24 cellular contexts compared by ENCODE assay signal in the genomic region with DNA sequence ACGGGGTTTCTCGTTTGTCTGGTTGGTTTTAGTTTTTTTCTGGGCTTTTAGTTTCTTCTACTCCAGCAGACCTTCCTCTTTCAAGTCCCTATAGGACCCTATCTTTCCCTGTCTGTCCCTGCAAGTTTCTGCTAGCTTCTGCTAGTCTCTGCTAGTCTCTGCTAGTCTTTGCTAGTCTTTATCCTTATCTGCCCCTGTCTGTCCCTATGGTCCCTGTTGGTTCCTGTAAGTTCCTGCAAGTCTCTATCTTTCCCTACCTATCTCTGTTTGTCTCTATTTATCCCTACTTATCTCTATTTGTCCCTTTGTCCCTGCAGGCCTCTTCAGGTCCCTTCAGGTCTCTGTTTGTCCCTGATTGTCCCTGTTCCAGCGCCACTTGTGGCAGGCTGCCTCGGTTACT.
"Had no signal": no experiment of that assay in that cellular context is flagged by ENCODE, and none has a peak within 500 bp of the region (broad histone marks: within the 10 kb centered on the region; RNA-seq: fewer than 3 reads in every experiment).

No MANE protein-coding gene starts in this region.

- H3K4me1 Mint-ChIP-seq: activated B cell treated with CpG ODN at 0.5 μM for 24 hours; activated CD4-positive, alpha-beta memory T cell treated with anti-CD3 and anti-CD28 coated beads, Interleukin-2, amount 10 ng/mL, durations not matched to agents 7 days and 5 days; activated naive CD8-positive, alpha-beta T cell treated with anti-CD3 and anti-CD28 coated beads for 36 hours; T-cell had no signal

- H3K27ac Mint-ChIP-seq: activated B cell treated with CpG ODN at 0.5 μM for 24 hours; activated CD4-positive, alpha-beta memory T cell treated with anti-CD3 and anti-CD28 coated beads, Interleukin-2, amount 10 ng/mL, durations not matched to agents 7 days and 5 days; activated naive CD4-positive, alpha-beta T cell treated with anti-CD3 and anti-CD28 coated beads for 36 hours; activated naive CD8-positive, alpha-beta T cell treated with anti-CD3 and anti-CD28 coated beads for 36 hours; activated T-helper 17 cell treated with anti-CD3 and anti-CD28 coated beads, Interleukin-2, amount 50 U/mL, for 72 hours; T-cell had no signal

- H3K36me3 Mint-ChIP-seq: activated naive CD8-positive, alpha-beta T cell treated with anti-CD3 and anti-CD28 coated beads for 36 hours; T-cell had no signal

- DNase-seq: activated B cell treated with CpG ODN at 0.5 μM for 24 hours; activated CD4-positive, alpha-beta memory T cell treated with anti-CD3 and anti-CD28 coated beads, Interleukin-2, amount 10 ng/mL, durations not matched to agents 7 days and 5 days; activated CD4-positive, alpha-beta T cell treated with anti-CD3 and anti-CD28 coated beads for 1 hour; activated CD4-positive, alpha-beta T cell treated with anti-CD3 and anti-CD28 coated beads, Interleukin-2, amount 50 U/mL, for 1 hour; activated gamma-delta T cell; activated naive CD4-positive, alpha-beta T cell treated with anti-CD3 and anti-CD28 coated beads for 36 hours; activated naive CD8-positive, alpha-beta T cell treated with anti-CD3 and anti-CD28 coated beads for 36 hours; activated T-cell treated with anti-CD3 and anti-CD28 coated beads for 4 hours; activated T-cell treated with anti-CD3 and anti-CD28 coated beads, Interleukin-2, amount 50 U/mL, for 48 hours; caudate nucleus; Karpas-422; NCI-H1048; NCI-H146; NCI-H187 treated with DMSO at 0.1 percent for 48 hours; NCI-H2081 treated with DMSO at 0.1 percent for 48 hours; NCI-H446; NCI-H524; SIG-M5; T-cell; T-helper 2 cell had no signal

- H3K4me3 ChIP-seq: SK-N-MC had no signal

- H3K27me3 Mint-ChIP-seq: activated CD4-positive, alpha-beta memory T cell treated with anti-CD3 and anti-CD28 coated beads, Interleukin-2, amount 10 ng/mL, durations not matched to agents 7 days and 5 days; activated naive CD8-positive, alpha-beta T cell treated with anti-CD3 and anti-CD28 coated beads for 36 hours; activated T-helper 17 cell treated with anti-CD3 and anti-CD28 coated beads, Interleukin-2, amount 50 U/mL, for 72 hours; T-cell had no signal

- H3K4me3 Mint-ChIP-seq: activated B cell treated with CpG ODN at 0.5 μM for 24 hours; activated CD4-positive, alpha-beta memory T cell treated with anti-CD3 and anti-CD28 coated beads, Interleukin-2, amount 10 ng/mL, durations not matched to agents 7 days and 5 days; activated naive CD4-positive, alpha-beta T cell treated with anti-CD3 and anti-CD28 coated beads for 36 hours; activated naive CD8-positive, alpha-beta T cell treated with anti-CD3 and anti-CD28 coated beads for 36 hours; activated T-helper 17 cell treated with anti-CD3 and anti-CD28 coated beads, Interleukin-2, amount 50 U/mL, for 72 hours; T-cell had no signal

- ATAC-seq: activated T-helper 17 cell treated with anti-CD3 and anti-CD28 coated beads, Interleukin-2, amount 50 U/mL, for 72 hours; T-cell had no signal

- H3K27ac ChIP-seq: SK-N-MC had no signal

- FAIRE-seq: RCC 7860, TTC549 had no signal

- H3K9me3 Mint-ChIP-seq: activated naive CD4-positive, alpha-beta T cell treated with anti-CD3 and anti-CD28 coated beads for 36 hours had no signal
